8 cellular contexts compared by ENCODE assay signal in genomic region chr15:70375006-70375409, GRCh38.
A peak's percentile ranks its signal among the peaks of the same experiment; 100 is the strongest.
DNase-seq lines count a peak whose midpoint lies in the region; ATAC-seq and TF ChIP-seq lines count a peak whose summit lies in the region.
"Had no signal": no experiment of that assay in that cellular context is flagged by ENCODE, and none has a peak within 500 bp of the region (broad histone marks: within the 10 kb centered on the region; RNA-seq: fewer than 3 reads in every experiment).

No MANE protein-coding gene starts in this region.

- DNase-seq in HFFc6 = peak; percentile 32
- DNase-seq in NCI-H748 treated with DMSO at 0.1 percent for 48 hours (lab: John Stamatoyannopoulos, UW) = peak; percentile 32
- peak; percentile 40 for DNase-seq in epithelial cell of prostate (ENCODE audit: low read depth, low spot score)
- DNase-seq in spleen = peak; percentile 45
- DNase-seq in activated CD4-positive, alpha-beta T cell treated with anti-CD3 and anti-CD28 coated beads for 36 hours = no peak

- TF ChIP-seq POLR2A in spleen (IDR thresholded peaks at IDR 0.05) = no peak

- peaks cover 21% of the 10 kb centered on the region for H3K4me1 Mint-ChIP-seq in HFFc6 (ENCODE audit: low read depth)
- no peaks in the 10 kb centered on the region for H3K4me1 Mint-ChIP-seq in activated CD4-positive, alpha-beta T cell treated with anti-CD3 and anti-CD28 coated beads for 36 hours

- peaks cover 0 to 19% (median 10%) of the 10 kb centered on the region in 6 donors for H3K4me1 ChIP-seq in spleen

- 60 to 85% (median 71%) methylated on average over 11 to 13 of the region's 13 CpGs for WGBS in spleen, 5 donors

- POLR2A ChIA-PET in activated CD4-positive, alpha-beta T cell treated with anti-CD3 and anti-CD28 coated beads for 36 hours (lab: Charles Lee) = no interaction called here

- H3K4me3 Mint-ChIP-seq in HFFc6 = no peak overlapping the region
- no peak overlapping the region for H3K4me3 Mint-ChIP-seq in activated CD4-positive, alpha-beta T cell treated with anti-CD3 and anti-CD28 coated beads for 36 hours
- H3K4me3 Mint-ChIP-seq: central memory CD8-positive, alpha-beta T cell had no signal

- H3K27me3 ChIP-seq in spleen (replicated peaks in 1 of 7) = peaks cover 0 to 18% (median 0%) of the 10 kb centered on the region in 7 donors

- H3K36me3 ChIP-seq in spleen = no peaks in the 10 kb centered on the region

- H3K27ac Mint-ChIP-seq in HFFc6 = no peak overlapping the region
- H3K27ac Mint-ChIP-seq in activated CD4-positive, alpha-beta T cell treated with anti-CD3 and anti-CD28 coated beads for 36 hours = no peak overlapping the region

- intact Hi-C loops in spleen (cut with DNase I; ENCODE audit: low total_unique reads) = no loop called here
- intact Hi-C loops in activated CD4-positive, alpha-beta T cell treated with anti-CD3 and anti-CD28 coated beads for 36 hours (cut with DNase I, micrococcal nuclease) = no loop called here

- no peaks in the 10 kb centered on the region for H3K9me3 Mint-ChIP-seq in HFFc6
- H3K9me3 Mint-ChIP-seq in activated CD4-positive, alpha-beta T cell treated with anti-CD3 and anti-CD28 coated beads for 36 hours (ENCODE audit: low read depth) = no peaks in the 10 kb centered on the region
- H3K9me3 Mint-ChIP-seq: central memory CD8-positive, alpha-beta T cell had no signal

- TF ChIP-seq CTCF in HFFc6 (IDR thresholded peaks at IDR 0.05) (no peak), spleen (IDR thresholded peaks at IDR 0.05 in 8 of 11, conservative IDR thresholded peaks at IDR 0.05 in 3 of 11) (no peak)

- peaks cover 57% of the 10 kb centered on the region for H3K27me3 Mint-ChIP-seq in HFFc6 (ENCODE audit: insufficient read depth)
- H3K27me3 Mint-ChIP-seq in activated CD4-positive, alpha-beta T cell treated with anti-CD3 and anti-CD28 coated beads for 36 hours = peaks cover 15% of the 10 kb centered on the region

- ATAC-seq in HG03432 (IDR thresholded peaks at IDR 0.05; ENCODE audit: unreplicated experiment) = no peak
- no peak for ATAC-seq in HG03457 (IDR thresholded peaks at IDR 0.05; ENCODE audit: unreplicated experiment)
- ATAC-seq in activated CD4-positive, alpha-beta T cell treated with anti-CD3 and anti-CD28 coated beads for 36 hours = no peak

- H3K9me3 ChIP-seq in spleen = no peaks in the 10 kb centered on the region

- CTCF ChIA-PET in activated CD4-positive, alpha-beta T cell treated with anti-CD3 and anti-CD28 coated beads for 36 hours (lab: Charles Lee) = no interaction called here

- no peaks in the 10 kb centered on the region for H3K36me3 Mint-ChIP-seq in HFFc6 (ENCODE audit: low read depth)
- H3K36me3 Mint-ChIP-seq in activated CD4-positive, alpha-beta T cell treated with anti-CD3 and anti-CD28 coated beads for 36 hours (ENCODE audit: low read depth) = no peaks in the 10 kb centered on the region

- no peak overlapping the region for H3K27ac ChIP-seq in epithelial cell of prostate
- H3K27ac ChIP-seq in spleen = no peak overlapping the region

- no peak overlapping the region for H3K4me3 ChIP-seq in spleen
